In genomic region chr9:20557286-20557685, GRCh38 we compare ENCODE assay signal across 2 cellular contexts.
TF ChIP-seq lines count a peak whose summit lies in the region.

No MANE protein-coding gene starts in this region.

TF ChIP-seq in HepG2, 621 proteins besides CTCF, POLR2A, EP300 and RAD21:
- no peak for TF ChIP-seq ZNF772 (CRISPR knock-in tag; IDR thresholded peaks at IDR 0.05)
- peak; percentile 75 to 83 for TF ChIP-seq MAFK (conservative IDR thresholded peaks at IDR 0.05 in 1 of 2, IDR thresholded peaks at IDR 0.05 in 1 of 2; ENCODE audit: low read length in 2 of 2)
- peak; percentile 66 for TF ChIP-seq MAFF (IDR thresholded peaks at IDR 0.05; ENCODE audit: low read depth, low read length)

TF ChIP-seq in H1, 55 proteins besides CTCF, POLR2A, EP300 and RAD21:
- TF ChIP-seq MAFK (IDR thresholded peaks at IDR 0.05; ENCODE audit: low read depth, low read length), result peak; percentile 36; the same call in 1 of the 2 replicates
- no peak for TF ChIP-seq BRCA1 (IDR thresholded peaks at IDR 0.05; ENCODE audit: low read depth, low read length)
